8 cellular contexts compared by ENCODE assay signal in the genomic region with DNA sequence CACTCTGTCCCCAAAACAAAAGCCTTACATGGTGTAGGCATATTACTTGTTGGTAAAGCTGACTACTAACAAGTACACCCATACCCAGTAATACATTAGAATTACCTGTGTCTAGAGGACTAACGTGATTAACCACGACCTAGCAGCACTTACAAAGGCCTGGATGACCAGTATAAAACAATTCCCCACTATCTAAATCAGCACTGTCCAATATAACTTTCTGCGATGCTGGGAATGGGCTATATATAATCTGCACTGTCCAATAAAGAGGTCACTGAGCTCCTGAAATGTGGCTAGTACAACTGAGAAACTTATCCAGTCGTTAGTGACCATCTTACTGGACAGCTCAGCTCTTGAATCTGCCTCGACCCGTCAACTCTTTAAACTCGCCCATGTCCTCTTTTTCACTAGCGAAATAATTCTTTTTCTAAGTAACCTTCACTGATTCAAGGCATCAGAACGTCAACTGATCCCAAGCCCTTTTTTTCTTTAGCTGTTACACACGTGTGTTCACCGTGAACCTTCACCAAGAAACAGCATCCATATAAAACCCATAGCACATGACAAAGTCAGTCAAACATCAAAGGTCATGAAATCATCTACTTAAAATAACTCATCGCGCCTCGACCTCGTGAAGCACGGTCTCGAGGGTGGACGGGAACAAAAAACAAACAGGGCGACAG. TPM values are rescaled to one million over a fixed set of nuclear protein-coding genes. Genes with fewer than 3 reads are reported as not detected.
A peak's percentile ranks its signal among the peaks of the same experiment; 100 is the strongest.
DNase-seq lines count a peak whose midpoint lies in the region; ATAC-seq, FAIRE-seq and TF ChIP-seq lines count a peak whose summit lies in the region.

No MANE protein-coding gene starts in this region.

- intact Hi-C loops in right cardiac atrium (cut with DNase I) = no loop called here

- no peak for FAIRE-seq in small intestine (lab: Jason Lieb, UNC)
- no peak for FAIRE-seq in RCC 7860 (lab: Jason Lieb, UNC)

- peaks cover 4% of the 10 kb centered on the region for H3K27me3 Mint-ChIP-seq in activated CD8-positive, alpha-beta T cell treated with anti-CD3 and anti-CD28 coated beads, Interleukin-2, amount 10 ng/mL, durations not matched to agents 7 days and 5 days (ENCODE audit: low read depth)

- H3K27me3 ChIP-seq in right cardiac atrium (ENCODE audit: control insufficient read depth, insufficient read depth) (no peaks in the 10 kb centered on the region), small intestine (ENCODE audit: control insufficient read depth in 2 of 2, insufficient read depth in 2 of 2, low read length in 2 of 2) (no peaks in the 10 kb centered on the region)

- peaks cover 31% of the 10 kb centered on the region for H3K4me1 Mint-ChIP-seq in activated CD8-positive, alpha-beta T cell treated with anti-CD3 and anti-CD28 coated beads, Interleukin-2, amount 10 ng/mL, durations not matched to agents 7 days and 5 days (ENCODE audit: low read depth)

- POLR2A ChIA-PET in activated CD8-positive, alpha-beta T cell treated with anti-CD3 and anti-CD28 coated beads, Interleukin-2, amount 10 ng/mL, durations not matched to agents 7 days and 5 days (lab: Charles Lee) = interaction anchor here (0.6 to 1.8 kb wide), 3 partner anchors 24 to 285 kb away, joined by 3 to 8 read pairs (median 4); no protein-coding TSS in a partner anchor

- H3K27ac ChIP-seq in right cardiac atrium (ENCODE audit: low read length) (peak overlapping the region; percentile 95), small intestine (ENCODE audit: low read depth in 1 of 2, low read length in 1 of 2) (peak overlapping the region; percentile 99 to 100)

- TF ChIP-seq CTCF in omental fat pad (IDR thresholded peaks at IDR 0.05) = no peak

- 4% methylated on average over 19 of the region's 19 CpGs for WGBS in right cardiac atrium
- WGBS in small intestine, 3 donors = 2 to 4% (median 2%) methylated on average over 19 of the region's 19 CpGs

- H3K4me1 ChIP-seq in right cardiac atrium (ENCODE audit: control insufficient read depth, insufficient read depth, low read length) (peaks cover 5% of the 10 kb centered on the region), small intestine (ENCODE audit: control insufficient read depth in 2 of 2, insufficient read depth in 1 of 2, low read depth in 1 of 2, low read length in 1 of 2) (peaks cover 0 to 2% of the 10 kb centered on the region in 2 donors)

- H3K36me3 ChIP-seq in small intestine (ENCODE audit: control insufficient read depth in 2 of 2, insufficient read depth in 2 of 2, low read length in 2 of 2) = no peaks in the 10 kb centered on the region

- no peaks in the 10 kb centered on the region for H3K9me3 ChIP-seq in right cardiac atrium (ENCODE audit: control insufficient read depth, low read length)
- H3K9me3 ChIP-seq in small intestine (ENCODE audit: control insufficient read depth, low read depth) = no peaks in the 10 kb centered on the region

- peak overlapping the region; percentile 93 for H3K27ac Mint-ChIP-seq in activated CD8-positive, alpha-beta T cell treated with anti-CD3 and anti-CD28 coated beads, Interleukin-2, amount 10 ng/mL, durations not matched to agents 7 days and 5 days

- DNase-seq in EL (peak; percentile 25), right cardiac atrium (no peak), small intestine (peak; percentile 73), RCC 7860 (ENCODE audit: low spot score) (no peak), omental fat pad (ENCODE audit: low spot score) (no peak)
- DNase-seq in activated CD8-positive, alpha-beta T cell treated with anti-CD3 and anti-CD28 coated beads, Interleukin-2, amount 10 ng/mL, durations not matched to agents 7 days and 5 days = no peak
- DNase-seq in stimulated activated naive CD4-positive, alpha-beta T cell (lab: John Stamatoyannopoulos, UW) = no peak

- H3K4me3 ChIP-seq in right cardiac atrium (ENCODE audit: low read length) (peak overlapping the region; percentile 45), small intestine (ENCODE audit: low read depth in 1 of 2, low read length in 2 of 2) (peak overlapping the region; percentile 38 to 72)

- H3K4me3 Mint-ChIP-seq in activated CD8-positive, alpha-beta T cell treated with anti-CD3 and anti-CD28 coated beads, Interleukin-2, amount 10 ng/mL, durations not matched to agents 7 days and 5 days = peak overlapping the region; percentile 84

- ATAC-seq in HG03060 (IDR thresholded peaks at IDR 0.05; ENCODE audit: low read depth, unreplicated experiment) (peak; percentile 15), right cardiac atrium (peak in 1 of 2 donors; percentile 0), omental fat pad (ENCODE audit: low FRiP score) (no peak)
- ATAC-seq in activated CD8-positive, alpha-beta T cell treated with anti-CD3 and anti-CD28 coated beads, Interleukin-2, amount 10 ng/mL, durations not matched to agents 7 days and 5 days = no peak

- H3K9me3 Mint-ChIP-seq in activated CD8-positive, alpha-beta T cell treated with anti-CD3 and anti-CD28 coated beads, Interleukin-2, amount 10 ng/mL, durations not matched to agents 7 days and 5 days (ENCODE audit: insufficient read depth) = no peaks in the 10 kb centered on the region

- CTCF ChIA-PET in activated CD8-positive, alpha-beta T cell treated with anti-CD3 and anti-CD28 coated beads, Interleukin-2, amount 10 ng/mL, durations not matched to agents 7 days and 5 days (lab: Charles Lee) = interaction anchor here (1.1 to 6.1 kb wide), 9 partner anchors 11 to 225 kb away, joined by 3 to 62 read pairs (median 5); no protein-coding TSS in a partner anchor

- H3K36me3 Mint-ChIP-seq in activated CD8-positive, alpha-beta T cell treated with anti-CD3 and anti-CD28 coated beads, Interleukin-2, amount 10 ng/mL, durations not matched to agents 7 days and 5 days (ENCODE audit: low read depth) = no peaks in the 10 kb centered on the region

RNA-seq across cellular contexts. Expression of a gene that starts 0.9 kb away (rescaled TPM):
- total RNA-seq in activated CD8-positive, alpha-beta T cell treated with anti-CD3 and anti-CD28 coated beads, Interleukin-2, amount 10 ng/mL, durations not matched to agents 7 days and 5 days = 10 to 100 TPM; 11.4 to 11.7 TPM
- total RNA-seq in right cardiac atrium (10 to 100 TPM; 54.3 to 73.1 (median 65.9) TPM), omental fat pad (10 to 100 TPM; 34.2 to 47.3 (median 40.3) TPM)
- polyA plus RNA-seq in right cardiac atrium (28.1 TPM), small intestine (1 to 10 TPM; 7.6 to 9.2 (median 8.5) TPM)

RNA-seq across cellular contexts. Expression of a gene that starts 44.4 kb away (rescaled TPM):
- not detected for total RNA-seq in activated CD8-positive, alpha-beta T cell treated with anti-CD3 and anti-CD28 coated beads, Interleukin-2, amount 10 ng/mL, durations not matched to agents 7 days and 5 days
- total RNA-seq in right cardiac atrium (not detected), omental fat pad (not detected)
- polyA plus RNA-seq in right cardiac atrium (not detected), small intestine (under 1 TPM in 1 of 3 donors, not detected in 2; 0.33 TPM)

Comparison
In these comparisons a context has a peak if more than half of its experiments do, and no peak if none do; other contexts are left out.
1. DNase-seq: peak in EL (single experiment) and small intestine (single experiment); none in activated CD8-positive, alpha-beta T cell treated with anti-CD3 and anti-CD28 coated beads, Interleukin-2, amount 10 ng/mL, durations not matched to agents 7 days and 5 days (single experiment), right cardiac atrium (0 of 3), RCC 7860 (single experiment), omental fat pad (single experiment) and stimulated activated naive CD4-positive, alpha-beta T cell (0 of 6).